In the genomic region with DNA sequence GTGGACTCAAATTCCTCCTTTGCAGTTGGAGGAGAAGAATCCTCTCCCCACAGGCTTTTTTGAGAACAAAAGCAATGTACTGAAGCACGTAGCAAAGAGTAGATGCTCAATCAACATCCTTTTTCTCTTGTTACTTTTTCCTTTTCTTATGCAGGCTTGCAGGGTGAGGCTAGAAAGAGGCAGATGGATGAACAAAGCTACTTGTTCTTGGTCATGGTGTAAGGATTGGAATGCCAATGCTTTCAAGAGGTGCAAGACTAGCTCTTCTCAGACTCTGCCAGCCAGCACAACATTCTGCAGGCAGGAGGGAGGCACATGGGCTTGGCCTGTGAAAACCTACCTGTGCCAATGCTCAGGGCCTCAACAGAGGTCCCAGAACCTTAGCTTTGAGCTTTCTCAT, we compare ENCODE assay signal across 1 cellular context.
TF ChIP-seq lines count a peak whose summit lies in the region.

No MANE protein-coding gene starts in this region.

TF ChIP-seq in WTC11, 78 proteins besides CTCF, POLR2A, EP300 and RAD21 (continued from another document):
- TF ChIP-seq, protein P1, sequence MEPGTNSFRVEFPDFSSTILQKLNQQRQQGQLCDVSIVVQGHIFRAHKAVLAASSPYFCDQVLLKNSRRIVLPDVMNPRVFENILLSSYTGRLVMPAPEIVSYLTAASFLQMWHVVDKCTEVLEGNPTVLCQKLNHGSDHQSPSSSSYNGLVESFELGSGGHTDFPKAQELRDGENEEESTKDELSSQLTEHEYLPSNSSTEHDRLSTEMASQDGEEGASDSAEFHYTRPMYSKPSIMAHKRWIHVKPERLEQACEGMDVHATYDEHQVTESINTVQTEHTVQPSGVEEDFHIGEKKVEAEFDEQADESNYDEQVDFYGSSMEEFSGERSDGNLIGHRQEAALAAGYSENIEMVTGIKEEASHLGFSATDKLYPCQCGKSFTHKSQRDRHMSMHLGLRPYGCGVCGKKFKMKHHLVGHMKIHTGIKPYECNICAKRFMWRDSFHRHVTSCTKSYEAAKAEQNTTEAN (CRISPR knock-in tag; IDR thresholded peaks at IDR 0.05): no peak
- TF ChIP-seq RELA (CRISPR knock-in tag; IDR thresholded peaks at IDR 0.05; ENCODE audit: borderline replicate concordance): no peak
